ENCODE assay signal across 8 cellular contexts in genomic region chr5:172007153-172007794, GRCh38. TPM values are rescaled to one million over a fixed set of nuclear protein-coding genes. Genes with fewer than 3 reads are reported as not detected.
DNase-seq lines count a peak whose midpoint lies in the region; ATAC-seq, FAIRE-seq and TF ChIP-seq lines count a peak whose summit lies in the region.

No MANE protein-coding gene starts in this region.

- no peaks in the 10 kb centered on the region for H3K9me3 ChIP-seq in A549

- peak overlapping the region; percentile 93 for H3K4me3 ChIP-seq in A549
- H3K4me3 ChIP-seq in epithelial cell of esophagus (ENCODE audit: low read length) = peak overlapping the region; percentile 89

- H3K36me3 Mint-ChIP-seq in nephron (ENCODE audit: low read depth) = no peaks in the 10 kb centered on the region

- POLR2A ChIA-PET in A549 (lab: Yijun Ruan, JAX) = interaction anchor here (0.9 to 2.1 kb wide), 9 partner anchors 9 to 589 kb away, joined by 3 to 12 read pairs (median 4); partner anchors contain the start of genes STK10 and UBTD2

- no peak; a peak in 1 of 5 replicates for TF ChIP-seq RAD21 in A549 (conservative IDR thresholded peaks at IDR 0.05 in 1 of 2, IDR thresholded peaks at IDR 0.05 in 1 of 2)

- no peak for TF ChIP-seq POLR2A in A549 (IDR thresholded peaks at IDR 0.05; ENCODE audit: low read length)

- H3K9me3 Mint-ChIP-seq in nephron = no peaks in the 10 kb centered on the region

- WGBS in A549 (ENCODE audit: missing lambda C conversion rate) = 12% methylated on average over 24 of the region's 24 CpGs

- no peak for TF ChIP-seq EP300 in A549 (IDR thresholded peaks at IDR 0.05)

- peaks cover 43% of the 10 kb centered on the region for H3K4me1 Mint-ChIP-seq in nephron

- no peaks in the 10 kb centered on the region for H3K27me3 Mint-ChIP-seq in nephron (ENCODE audit: low read depth)

- ATAC-seq in A549 = peak in 1 of 2 experiments; percentile 26; a peak in 4 of 6 replicates
- ATAC-seq in SK-N-SH treated with all-trans-retinoic acid at 6 μM for 48 hours = peak; percentile 30
- ATAC-seq in GM18909 (IDR thresholded peaks at IDR 0.05; ENCODE audit: poor library complexity, unreplicated experiment) = no peak

- FAIRE-seq in A549 (lab: Jason Lieb, UNC) = no peak
- peak; percentile 39 for FAIRE-seq in GM19239 (lab: Jason Lieb, UNC)

- CTCF ChIA-PET in A549 (lab: Yijun Ruan, JAX) = interaction anchor here (0.6 to 3.1 kb wide), 11 partner anchors 9 to 286 kb away, joined by 3 to 30 read pairs (median 4); partner anchors contain the start of gene STK10

- no peak for TF ChIP-seq CTCF in A549 (IDR thresholded peaks at IDR 0.05)
- TF ChIP-seq CTCF in epithelial cell of esophagus (IDR thresholded peaks at IDR 0.05; ENCODE audit: insufficient read depth, low read depth, low read length, missing control alignments) = no peak
- TF ChIP-seq CTCF in nephron (IDR thresholded peaks at IDR 0.05; ENCODE audit: unreplicated experiment in 3 of 3) = no peak

- peak overlapping the region; percentile 94 to 98 for H3K27ac ChIP-seq in A549

- peaks cover 30% of the 10 kb centered on the region for H3K4me1 ChIP-seq in A549

- peak overlapping the region; percentile 91 to 93 (median 91) for H3K4me3 Mint-ChIP-seq in nephron

- peak overlapping the region; percentile 92 for H3K4me2 ChIP-seq in A549

- no peak for DNase-seq in A549 (ENCODE audit: low read depth in 1 of 2, low spot score in 1 of 2)
- no peak for DNase-seq in GM19239 (ENCODE audit: insufficient read length, low spot score)
- DNase-seq in epithelial cell of esophagus (ENCODE audit: low read depth) = peak; percentile 22
- DNase-seq in NCI-H1105 (lab: John Stamatoyannopoulos, UW) = no peak
- no peak for DNase-seq in GM03348 (ENCODE audit: low spot score)

- H3K27ac Mint-ChIP-seq in nephron = peak overlapping the region; percentile 87 to 97 (median 96)

TF ChIP-seq in A549, 52 proteins besides CTCF, POLR2A, EP300 and RAD21:
- TF ChIP-seq SREBF2 (IDR thresholded peaks at IDR 0.05) (no peak), PHF8 (IDR thresholded peaks at IDR 0.05; ENCODE audit: borderline replicate concordance, low read depth) (peak; percentile 75; the same call in 1 of the 2 replicates)

TF ChIP-seq in SK-N-SH treated with all-trans-retinoic acid at 6 μM for 48 hours, 23 proteins besides CTCF, POLR2A, EP300 and RAD21:
- TF ChIP-seq, protein P1, sequence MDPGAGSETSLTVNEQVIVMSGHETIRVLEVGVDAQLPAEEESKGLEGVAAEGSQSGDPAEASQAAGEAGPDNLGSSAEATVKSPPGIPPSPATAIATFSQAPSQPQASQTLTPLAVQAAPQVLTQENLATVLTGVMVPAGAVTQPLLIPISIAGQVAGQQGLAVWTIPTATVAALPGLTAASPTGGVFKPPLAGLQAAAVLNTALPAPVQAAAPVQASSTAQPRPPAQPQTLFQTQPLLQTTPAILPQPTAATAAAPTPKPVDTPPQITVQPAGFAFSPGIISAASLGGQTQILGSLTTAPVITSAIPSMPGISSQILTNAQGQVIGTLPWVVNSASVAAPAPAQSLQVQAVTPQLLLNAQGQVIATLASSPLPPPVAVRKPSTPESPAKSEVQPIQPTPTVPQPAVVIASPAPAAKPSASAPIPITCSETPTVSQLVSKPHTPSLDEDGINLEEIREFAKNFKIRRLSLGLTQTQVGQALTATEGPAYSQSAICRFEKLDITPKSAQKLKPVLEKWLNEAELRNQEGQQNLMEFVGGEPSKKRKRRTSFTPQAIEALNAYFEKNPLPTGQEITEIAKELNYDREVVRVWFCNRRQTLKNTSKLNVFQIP (CRISPR knock-in tag; IDR thresholded peaks at IDR 0.05; ENCODE audit: borderline replicate concordance, low read depth) = no peak
- TF ChIP-seq RARB (CRISPR knock-in tag; IDR thresholded peaks at IDR 0.05) (no peak), GLIS3 (CRISPR knock-in tag; IDR thresholded peaks at IDR 0.05) (no peak)
TF ChIP-seq in SK-N-SH treated with all-trans-retinoic acid at 6 μM for 48 hours: peak in this region for 0.

RNA-seq across cellular contexts. Expression of gene FBXW11, which starts 0.8 kb away (rescaled TPM):
- polyA plus RNA-seq in A549 (2011; rRNA removed) (80.2 and 87.4 TPM in 2 replicates), A549 (2017; fragmentation: RNase III; extraction: RNeasy Plus Mini Kit Qiagen cat#74134 plus additional on column Dnase treatment) (37.8 to 40.3 TPM (median 39.3 TPM) in 3 replicates)
- 26.5 and 31.2 TPM in 2 replicates for polyA plus RNA-seq in A549 (2012; cell fraction: cytosol; rRNA removed)
- 15.4 and 16.6 TPM in 2 replicates for polyA plus RNA-seq in A549 (2012; cell fraction: nucleus; rRNA removed)
- 104 and 118 TPM in 2 replicates for polyA minus RNA-seq in A549 (2011; rRNA and poly(A)+ RNA removed)
